In the genomic region with DNA sequence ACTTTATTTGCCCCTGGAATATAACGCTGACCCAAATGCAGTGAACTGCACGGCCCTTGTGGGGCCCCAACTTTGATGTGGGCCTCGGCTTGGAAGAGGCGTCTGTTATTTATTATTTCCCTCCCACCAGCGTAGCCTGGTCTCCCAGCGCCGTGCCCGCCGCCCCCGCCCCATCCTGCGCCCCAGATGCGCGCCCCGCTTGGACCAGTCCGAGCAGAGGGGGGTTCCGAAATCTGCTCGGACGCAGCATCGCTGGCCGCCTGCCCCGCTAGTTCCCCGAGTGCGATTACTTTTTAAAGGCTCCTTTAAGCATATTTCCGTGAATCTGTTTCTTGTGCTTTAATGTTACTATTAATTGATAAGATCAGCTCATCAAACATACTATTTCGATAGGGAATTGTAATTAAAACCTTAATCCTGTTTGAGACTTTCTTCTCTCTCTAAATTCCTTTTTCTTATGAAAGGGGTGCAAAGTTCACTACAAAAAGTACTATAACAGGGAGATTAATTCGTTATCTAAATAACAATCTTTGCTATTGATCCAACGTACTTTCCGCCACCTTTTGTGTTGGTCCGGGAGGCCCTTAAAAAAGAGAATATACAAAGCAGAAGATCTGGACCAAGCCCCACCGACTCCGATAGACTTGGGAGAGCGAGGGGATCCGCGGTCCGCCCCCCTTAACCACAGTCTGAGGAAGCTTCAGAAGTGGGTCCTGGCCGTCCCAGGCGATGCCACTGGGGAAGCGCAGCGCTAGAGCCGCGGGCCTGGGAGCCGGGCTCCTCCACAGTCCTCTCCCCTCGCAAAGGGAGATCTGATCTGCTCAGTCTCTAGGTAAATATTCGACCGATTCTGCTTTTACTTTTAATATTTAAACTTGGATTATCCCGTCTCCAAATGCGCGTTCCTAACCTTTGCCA, we compare ENCODE assay signal across 8 cellular contexts. TPM values are rescaled to one million over a fixed set of nuclear protein-coding genes. Genes with fewer than 3 reads are reported as not detected.
A peak's percentile ranks its signal among the peaks of the same experiment; 100 is the strongest.
DNase-seq lines count a peak whose midpoint lies in the region; ATAC-seq and TF ChIP-seq lines count a peak whose summit lies in the region.
"Had no signal": no experiment of that assay in that cellular context is flagged by ENCODE, and none has a peak within 500 bp of the region (broad histone marks: within the 10 kb centered on the region; RNA-seq: fewer than 3 reads in every experiment).

No MANE protein-coding gene starts in this region.

- H3K4me3 Mint-ChIP-seq in endodermal cell, result peak overlapping the region; percentile 47
- H3K4me3 Mint-ChIP-seq in progenitor cell of endocrine pancreas (ENCODE audit: low read depth), result peak overlapping the region; percentile 54

- peak; percentile 47 to 80 for DNase-seq in NCI-H526 (lab: John Stamatoyannopoulos, UW)
- DNase-seq in endodermal cell, result peak; percentile 65
- no peak for DNase-seq in progenitor cell of endocrine pancreas (ENCODE audit: low spot score, unreplicated experiment)
- no peak for DNase-seq in H4 (ENCODE audit: low spot score)
- no peak for DNase-seq in NCI-H1694 (lab: John Stamatoyannopoulos, UW)

- TF ChIP-seq CTCF in endodermal cell (conservative IDR thresholded peaks at IDR 0.05) (no peak), progenitor cell of endocrine pancreas (IDR thresholded peaks at IDR 0.05; ENCODE audit: unreplicated experiment) (no peak)

- H3K27ac ChIP-seq in endodermal cell (ENCODE audit: low read depth, low read length), result peak overlapping the region; percentile 93

- peak overlapping the region; percentile 69 for H3K4me3 ChIP-seq in endodermal cell (ENCODE audit: low read length)

- H3K27ac Mint-ChIP-seq in endodermal cell (no peak overlapping the region), progenitor cell of endocrine pancreas (no peak overlapping the region)

- H3K36me3 Mint-ChIP-seq in endodermal cell (ENCODE audit: low read depth) (no peaks in the 10 kb centered on the region), progenitor cell of endocrine pancreas (ENCODE audit: insufficient read depth) (no peaks in the 10 kb centered on the region)

- H3K9me3 Mint-ChIP-seq in endodermal cell (no peaks in the 10 kb centered on the region), progenitor cell of endocrine pancreas (ENCODE audit: low read depth) (no peaks in the 10 kb centered on the region)

- 1% methylated on average over 26 to 47 of the region's 48 CpGs for WGBS in endodermal cell (ENCODE audit: insufficient coverage in 1 of 2, insufficient read length in 1 of 2), 2 experiments

- peak overlapping the region; percentile 14; the same call in 1 of the 2 replicates for H3K9ac ChIP-seq in ES-I3 (ENCODE audit: low read depth, low read length)
- no peak overlapping the region for H3K9ac ChIP-seq in endodermal cell (ENCODE audit: extremely low read depth, low read length, poor library complexity, severe bottlenecking)

- peaks cover 3% of the 10 kb centered on the region for H3K4me1 ChIP-seq in ES-I3 (ENCODE audit: insufficient read depth, low read length)
- no peaks in the 10 kb centered on the region for H3K4me1 ChIP-seq in endodermal cell (ENCODE audit: control insufficient read depth, insufficient read depth, low read length)

- H3K9me3 ChIP-seq in ES-I3 (ENCODE audit: control insufficient read depth, insufficient read depth, low read length) (no peaks in the 10 kb centered on the region), endodermal cell (ENCODE audit: control insufficient read depth, low read length) (no peaks in the 10 kb centered on the region)

- H3K36me3 ChIP-seq in ES-I3 (ENCODE audit: insufficient read depth, low read length), result no peaks in the 10 kb centered on the region
- H3K36me3 ChIP-seq in endodermal cell (ENCODE audit: control insufficient read depth, insufficient read depth, low read length), result no peaks in the 10 kb centered on the region

- peaks cover 100% of the 10 kb centered on the region for H3K27me3 ChIP-seq in endodermal cell (ENCODE audit: control insufficient read depth, insufficient read depth, low read length, poor library complexity, severe bottlenecking)

- H3K4me1 Mint-ChIP-seq in endodermal cell, result peaks cover 27% of the 10 kb centered on the region
- peaks cover 14% of the 10 kb centered on the region for H3K4me1 Mint-ChIP-seq in progenitor cell of endocrine pancreas (ENCODE audit: low read depth)

- H3K27me3 Mint-ChIP-seq in endodermal cell (ENCODE audit: insufficient read depth) (peaks cover 98% of the 10 kb centered on the region), progenitor cell of endocrine pancreas (peaks cover 91% of the 10 kb centered on the region)

- no peak for ATAC-seq in GM19397 (IDR thresholded peaks at IDR 0.05; ENCODE audit: unreplicated experiment)

RNA-seq across cellular contexts. Expression of a gene that starts 10.1 kb away (rescaled TPM):
- total RNA-seq in endodermal cell, result under 1 TPM in 1 of 2 donors, not detected in 1; 0.07 TPM
- 89.2 TPM for polyA plus RNA-seq in endodermal cell (2013, experiment 1 of 2)
- 82.9 TPM for polyA plus RNA-seq in endodermal cell (2013, experiment 2 of 2)
- total RNA-seq in progenitor cell of endocrine pancreas, result 1.4 and 1.5 TPM in 2 replicates
- 0.10 and 0.14 TPM in 2 replicates for total RNA-seq in H4 (2014; rRNA removed; shearing (Covaris generic))
- total RNA-seq: kidney had no signal

Comparison
In these comparisons a context has a peak if more than half of its experiments do, and no peak if none do; other contexts are left out.
1. DNase-seq: peak in NCI-H526 (2 of 2) and endodermal cell (single experiment); none in progenitor cell of endocrine pancreas (single experiment), H4 (single experiment) and NCI-H1694 (single experiment).